Comparison of ENCODE assay signal across 9 cellular contexts in genomic region chr6:143744593-143745151, GRCh38.
DNase-seq lines count a peak whose midpoint lies in the region; ATAC-seq, FAIRE-seq and TF ChIP-seq lines count a peak whose summit lies in the region.
"Had no signal": no experiment of that assay in that cellular context is flagged by ENCODE, and none has a peak within 500 bp of the region (broad histone marks: within the 10 kb centered on the region; RNA-seq: fewer than 3 reads in every experiment).

No MANE protein-coding gene starts in this region.

- H3K4me3 ChIP-seq in right lobe of liver = no peak overlapping the region
- peak overlapping the region in 1 of 2 donors; percentile 27 for H3K4me3 ChIP-seq in tibial artery
- H3K4me3 ChIP-seq in SK-N-SH (ENCODE audit: low read depth in 2 of 2, low read length in 1 of 2) = no peak overlapping the region

- peaks cover 3% of the 10 kb centered on the region for H3K27me3 Mint-ChIP-seq in brain
- H3K27me3 Mint-ChIP-seq: activated naive CD8-positive, alpha-beta T cell treated with anti-CD3 and anti-CD28 coated beads, Interleukin-2, amount 50 U/mL, for 24 hours had no signal

- TF ChIP-seq EP300 in SK-N-SH (IDR thresholded peaks at IDR 0.05; ENCODE audit: borderline replicate concordance in 1 of 2, low read depth in 1 of 2, low read length in 1 of 2) = no peak

- WGBS in right lobe of liver (ENCODE audit: insufficient coverage, low coverage, low lambda C conversion rate, missing lambda C conversion rate) = 67% methylated on average over 8 of the region's 8 CpGs
- WGBS in SK-N-SH (ENCODE audit: low lambda C conversion rate) = 86% methylated on average over 8 of the region's 8 CpGs

- TF ChIP-seq RAD21 in SK-N-SH (IDR thresholded peaks at IDR 0.05; ENCODE audit: low read length) = no peak

- H4K20me1 ChIP-seq in SK-N-SH (ENCODE audit: insufficient read depth) = no peaks in the 10 kb centered on the region

- peaks cover 0 to 3% (median 0%) of the 10 kb centered on the region in 5 experiments for H3K9me3 Mint-ChIP-seq in brain
- H3K9me3 Mint-ChIP-seq: activated naive CD8-positive, alpha-beta T cell treated with anti-CD3 and anti-CD28 coated beads, Interleukin-2, amount 50 U/mL, for 24 hours had no signal

- ATAC-seq in right lobe of liver = peak in 3 of 4 donors; percentile 28 to 59 (median 33)
- ATAC-seq: activated naive CD8-positive, alpha-beta T cell treated with anti-CD3 and anti-CD28 coated beads, Interleukin-2, amount 50 U/mL, for 24 hours had no signal

- no peak overlapping the region for H3K9ac ChIP-seq in SK-N-SH

- POLR2A ChIA-PET in SK-N-SH (lab: Yijun Ruan, JAX) = no interaction called here

- H3F3A ChIP-seq in SK-N-SH (replicated peaks; ENCODE audit: insufficient read depth) = no peaks in the 10 kb centered on the region

- H3K4me2 ChIP-seq in SK-N-SH = no peak overlapping the region

- H3K36me3 ChIP-seq in right lobe of liver = no peaks in the 10 kb centered on the region
- no peaks in the 10 kb centered on the region for H3K36me3 ChIP-seq in tibial artery
- H3K36me3 ChIP-seq in SK-N-SH (replicated peaks in 1 of 2; ENCODE audit: control insufficient read depth in 1 of 2, insufficient read depth in 2 of 2, low read length in 1 of 2) = no peaks in the 10 kb centered on the region

- H3K79me2 ChIP-seq in SK-N-SH (ENCODE audit: insufficient read depth) = 0 out of 2 replicates have a peak, but pooled peaks cover 3% of the 10 kb centered on the region

- intact Hi-C loops in right lobe of liver (cut with DNase I) (no loop called here), tibial artery (cut with DNase I; ENCODE audit: low total_unique reads) (no loop called here)

- H2AFZ ChIP-seq in SK-N-SH (ENCODE audit: low read depth) = no peak overlapping the region

- H3K36me3 Mint-ChIP-seq in brain = no peaks in the 10 kb centered on the region

- DNase-seq in NCI-H1417 (lab: John Stamatoyannopoulos, UW) (peak; percentile 16 to 87 (median 62)), right lobe of liver (no peak), tibial artery (no peak), T1000 (lab: John Stamatoyannopoulos, UW) (no peak), urothelium cell line (ENCODE audit: low spot score) (no peak), SK-N-SH (no peak)
- DNase-seq: activated naive CD8-positive, alpha-beta T cell treated with anti-CD3 and anti-CD28 coated beads, Interleukin-2, amount 50 U/mL, for 24 hours; head of caudate nucleus had no signal

- no peaks in the 10 kb centered on the region for H3K27me3 ChIP-seq in right lobe of liver
- H3K27me3 ChIP-seq in tibial artery = no peaks in the 10 kb centered on the region
- no peaks in the 10 kb centered on the region for H3K27me3 ChIP-seq in SK-N-SH (ENCODE audit: insufficient read depth)

- H3K27ac ChIP-seq in right lobe of liver (no peak overlapping the region), tibial artery (peak overlapping the region; percentile 59 to 65), SK-N-SH (ENCODE audit: low read depth in 2 of 2, low read length in 1 of 2) (no peak overlapping the region)

- H3K4me1 Mint-ChIP-seq in brain = peaks cover 53% of the 10 kb centered on the region
- H3K4me1 Mint-ChIP-seq: activated naive CD8-positive, alpha-beta T cell treated with anti-CD3 and anti-CD28 coated beads, Interleukin-2, amount 50 U/mL, for 24 hours had no signal

- peak overlapping the region; percentile 56 to 79 (median 72) for H3K4me3 Mint-ChIP-seq in brain
- H3K4me3 Mint-ChIP-seq: activated naive CD8-positive, alpha-beta T cell treated with anti-CD3 and anti-CD28 coated beads, Interleukin-2, amount 50 U/mL, for 24 hours had no signal

- H3K9me2 ChIP-seq in SK-N-SH = no peaks in the 10 kb centered on the region

- H3K27ac Mint-ChIP-seq in brain = peak overlapping the region; percentile 7 to 96 (median 89)
- H3K27ac Mint-ChIP-seq: activated naive CD8-positive, alpha-beta T cell treated with anti-CD3 and anti-CD28 coated beads, Interleukin-2, amount 50 U/mL, for 24 hours had no signal

- peaks cover 0 to 16% (median 0%) of the 10 kb centered on the region in 4 donors for H3K4me1 ChIP-seq in right lobe of liver
- H3K4me1 ChIP-seq in tibial artery = peaks cover 0 to 48% (median 26%) of the 10 kb centered on the region in 4 donors
- H3K4me1 ChIP-seq in SK-N-SH (ENCODE audit: control insufficient read depth in 1 of 2, insufficient read depth in 2 of 2, low read depth in 1 of 2, low read length in 1 of 2) = no peaks in the 10 kb centered on the region; a peak in 1 of 4 replicates

- no peak for TF ChIP-seq POLR2A in right lobe of liver (IDR thresholded peaks at IDR 0.05)

- H3K9me3 ChIP-seq in right lobe of liver = no peaks in the 10 kb centered on the region
- H3K9me3 ChIP-seq in tibial artery = no peaks in the 10 kb centered on the region
- H3K9me3 ChIP-seq in SK-N-SH = no peaks in the 10 kb centered on the region

- TF ChIP-seq CTCF in brain (conservative IDR thresholded peaks at IDR 0.05) (no peak), right lobe of liver (IDR thresholded peaks at IDR 0.05) (no peak), tibial artery (IDR thresholded peaks at IDR 0.05) (no peak), SK-N-SH (IDR thresholded peaks at IDR 0.05) (no peak)

- CTCF ChIA-PET in SK-N-SH (lab: Yijun Ruan, JAX) = no interaction called here

- FAIRE-seq in urothelium cell line (lab: Jason Lieb, UNC) = no peak

TF ChIP-seq in SK-N-SH, 30 proteins besides CTCF, POLR2A, EP300 and RAD21:
- TF ChIP-seq MEF2A (IDR thresholded peaks at IDR 0.05; ENCODE audit: borderline replicate concordance, low read depth) = no peak
- no peak for TF ChIP-seq YY1 (IDR thresholded peaks at IDR 0.05; ENCODE audit: low read depth)
- no peak for TF ChIP-seq NFIC (IDR thresholded peaks at IDR 0.05; ENCODE audit: borderline replicate concordance)
- TF ChIP-seq REST (IDR thresholded peaks at IDR 0.05; ENCODE audit: low read depth, low read length) = no peak
- TF ChIP-seq RCOR1 (IDR thresholded peaks at IDR 0.05; ENCODE audit: low read length) = no peak
- TF ChIP-seq SIN3A (IDR thresholded peaks at IDR 0.05; ENCODE audit: borderline replicate concordance, low read depth, low read length) = no peak
- TF ChIP-seq TCF12 (IDR thresholded peaks at IDR 0.05) = no peak
- no peak for TF ChIP-seq MAX (IDR thresholded peaks at IDR 0.05; ENCODE audit: low read depth)
- TF ChIP-seq FOXM1 (IDR thresholded peaks at IDR 0.05; ENCODE audit: low read depth) = no peak

Comparison
In these comparisons a context has a peak if more than half of its experiments do, and no peak if none do; other contexts are left out.
1. DNase-seq: peak in NCI-H1417 (3 of 3); none in right lobe of liver (0 of 3), tibial artery (0 of 2), T1000 (single experiment), urothelium cell line (single experiment) and SK-N-SH (single experiment).
2. H3K27ac ChIP-seq: peak in tibial artery (2 of 2); none in right lobe of liver (0 of 3) and SK-N-SH (0 of 2).